In the genomic region with DNA sequence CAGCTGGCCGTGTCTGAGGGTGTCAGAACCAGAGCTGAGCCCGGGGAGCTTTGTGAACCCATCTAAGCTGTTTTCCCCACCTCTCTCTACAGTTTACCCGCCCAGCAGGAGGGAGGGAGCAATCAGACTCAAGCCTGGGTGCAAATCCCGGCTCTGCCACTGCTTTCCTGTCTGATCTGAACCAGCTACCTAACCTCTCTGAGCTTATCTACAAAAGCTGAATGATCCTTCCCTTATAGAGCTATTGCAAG, we compare ENCODE assay signal across 1 cellular context.
TF ChIP-seq lines count a peak whose summit lies in the region.

No MANE protein-coding gene starts in this region.

TF ChIP-seq in GM12878, 131 proteins besides CTCF, POLR2A, EP300 and RAD21:
- TF ChIP-seq, protein P1, sequence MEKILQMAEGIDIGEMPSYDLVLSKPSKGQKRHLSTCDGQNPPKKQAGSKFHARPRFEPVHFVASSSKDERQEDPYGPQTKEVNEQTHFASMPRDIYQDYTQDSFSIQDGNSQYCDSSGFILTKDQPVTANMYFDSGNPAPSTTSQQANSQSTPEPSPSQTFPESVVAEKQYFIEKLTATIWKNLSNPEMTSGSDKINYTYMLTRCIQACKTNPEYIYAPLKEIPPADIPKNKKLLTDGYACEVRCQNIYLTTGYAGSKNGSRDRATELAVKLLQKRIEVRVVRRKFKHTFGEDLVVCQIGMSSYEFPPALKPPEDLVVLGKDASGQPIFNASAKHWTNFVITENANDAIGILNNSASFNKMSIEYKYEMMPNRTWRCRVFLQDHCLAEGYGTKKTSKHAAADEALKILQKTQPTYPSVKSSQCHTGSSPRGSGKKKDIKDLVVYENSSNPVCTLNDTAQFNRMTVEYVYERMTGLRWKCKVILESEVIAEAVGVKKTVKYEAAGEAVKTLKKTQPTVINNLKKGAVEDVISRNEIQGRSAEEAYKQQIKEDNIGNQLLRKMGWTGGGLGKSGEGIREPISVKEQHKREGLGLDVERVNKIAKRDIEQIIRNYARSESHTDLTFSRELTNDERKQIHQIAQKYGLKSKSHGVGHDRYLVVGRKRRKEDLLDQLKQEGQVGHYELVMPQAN (conservative IDR thresholded peaks at IDR 0.05), result 0 out of 2 replicates have a peak, but pooled peaks have one; percentile 2
- TF ChIP-seq, protein P2, sequence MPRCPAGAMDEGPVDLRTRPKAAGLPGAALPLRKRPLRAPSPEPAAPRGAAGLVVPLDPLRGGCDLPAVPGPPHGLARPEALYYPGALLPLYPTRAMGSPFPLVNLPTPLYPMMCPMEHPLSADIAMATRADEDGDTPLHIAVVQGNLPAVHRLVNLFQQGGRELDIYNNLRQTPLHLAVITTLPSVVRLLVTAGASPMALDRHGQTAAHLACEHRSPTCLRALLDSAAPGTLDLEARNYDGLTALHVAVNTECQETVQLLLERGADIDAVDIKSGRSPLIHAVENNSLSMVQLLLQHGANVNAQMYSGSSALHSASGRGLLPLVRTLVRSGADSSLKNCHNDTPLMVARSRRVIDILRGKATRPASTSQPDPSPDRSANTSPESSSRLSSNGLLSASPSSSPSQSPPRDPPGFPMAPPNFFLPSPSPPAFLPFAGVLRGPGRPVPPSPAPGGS (IDR thresholded peaks at IDR 0.05; ENCODE audit: borderline replicate concordance, insufficient read depth, low read depth, low read length, poor library complexity, severe bottlenecking), result no peak
- TF ChIP-seq ETV6 (conservative IDR thresholded peaks at IDR 0.05 in 1 of 2, IDR thresholded peaks at IDR 0.05 in 1 of 2; ENCODE audit: borderline replicate concordance in 1 of 2, low read depth in 1 of 2), result peak in 1 of 2 experiments; percentile 21; a peak in 1 of 4 replicates
